Comparison of ENCODE assay signal across 24 cellular contexts in the genomic region with DNA sequence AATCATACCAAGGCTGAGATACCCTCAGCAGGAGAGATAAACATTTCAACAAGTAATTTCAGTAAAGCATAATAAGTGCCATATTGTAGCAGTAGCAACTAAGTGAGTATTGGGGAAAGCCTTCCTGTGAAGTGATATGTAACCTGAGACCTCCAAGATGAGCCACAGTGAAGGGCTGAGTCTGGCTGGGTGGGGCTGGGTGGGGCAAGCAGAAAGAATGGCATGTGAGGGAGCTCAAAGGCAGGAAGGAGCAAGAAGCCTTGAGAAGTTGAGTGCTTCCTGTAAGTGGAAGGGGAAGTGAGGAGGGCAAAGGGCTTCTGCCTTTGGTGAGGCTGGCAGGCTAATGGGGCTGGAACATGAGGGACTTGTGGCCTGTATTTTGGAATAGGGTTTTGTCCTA. TPM values are rescaled to one million over a fixed set of nuclear protein-coding genes. Genes with fewer than 3 reads are reported as not detected.
A peak's percentile ranks its signal among the peaks of the same experiment; 100 is the strongest.
DNase-seq lines count a peak whose midpoint lies in the region; TF ChIP-seq lines count a peak whose summit lies in the region.
"Had no signal": no experiment of that assay in that cellular context is flagged by ENCODE, and none has a peak within 500 bp of the region (broad histone marks: within the 10 kb centered on the region; RNA-seq: fewer than 3 reads in every experiment).

No MANE protein-coding gene starts in this region.

- H3K4me2 ChIP-seq in PC-9, result no peak overlapping the region

- H3K4me1 ChIP-seq in ascending aorta, result no peaks in the 10 kb centered on the region
- H3K4me1 ChIP-seq in PC-9 (replicated peaks; ENCODE audit: insufficient read depth), result no peaks in the 10 kb centered on the region
- H3K4me1 ChIP-seq: esophagus squamous epithelium, gastroesophageal sphincter, spleen, stomach, tibial nerve had no signal

- H3K9me3 ChIP-seq in ascending aorta (no peaks in the 10 kb centered on the region), PC-9 (ENCODE audit: insufficient read depth, low read depth) (no peaks in the 10 kb centered on the region)
- H3K9me3 ChIP-seq: esophagus squamous epithelium, gastroesophageal sphincter, ovary, spleen, stomach, tibial nerve had no signal

- TF ChIP-seq CTCF in ascending aorta (IDR thresholded peaks at IDR 0.05) (no peak), PC-9 (conservative IDR thresholded peaks at IDR 0.05) (no peak)

- BruUV-seq in PC-9 (replicated peaks; lab: Mats Ljungman, UMichigan), result no TSS peak

- no peaks in the 10 kb centered on the region for H3K36me3 ChIP-seq in H7 (replicated peaks; ENCODE audit: control insufficient read depth, insufficient read depth, low read length)
- no peaks in the 10 kb centered on the region for H3K36me3 ChIP-seq in ascending aorta
- H3K36me3 ChIP-seq in PC-9 (ENCODE audit: low read depth), result no peaks in the 10 kb centered on the region
- H3K36me3 ChIP-seq: esophagus squamous epithelium, gastroesophageal sphincter, ovary, spleen, stomach, tibial nerve had no signal

- H3K27me3 ChIP-seq in H7 (ENCODE audit: control insufficient read depth, insufficient read depth, low read length) (no peaks in the 10 kb centered on the region), ascending aorta (no peaks in the 10 kb centered on the region), PC-9 (ENCODE audit: insufficient read depth, low read depth) (no peaks in the 10 kb centered on the region)
- H3K27me3 ChIP-seq: esophagus squamous epithelium, ovary, stomach, tibial nerve had no signal

- intact Hi-C loops in ascending aorta (cut with DNase I), result no loop called here
- intact Hi-C loops in PC-9 (cut with micrococcal nuclease; ENCODE audit: unreplicated experiment), result no loop called here

- no peaks in the 10 kb centered on the region for H3K79me2 ChIP-seq in PC-9 (ENCODE audit: low read depth)

- no peak overlapping the region for H2AFZ ChIP-seq in PC-9

- CTCF ChIA-PET in PC-9 (lab: Charles Lee), result no interaction called here

- no peaks in the 10 kb centered on the region for H3F3A ChIP-seq in PC-9 (ENCODE audit: insufficient read depth, low read depth)

- no peaks in the 10 kb centered on the region for H3K9me2 ChIP-seq in PC-9 (ENCODE audit: insufficient read depth)

- H3K4me3 ChIP-seq in H7 (ENCODE audit: insufficient read depth, low read depth, low read length) (no peak overlapping the region), ascending aorta (no peak overlapping the region), PC-9 (no peak overlapping the region)
- H3K4me3 ChIP-seq: esophagus squamous epithelium, gastroesophageal sphincter, ovary, spleen, stomach, tibial nerve had no signal

- H3K27ac ChIP-seq in ascending aorta, result no peak overlapping the region
- no peak overlapping the region for H3K27ac ChIP-seq in PC-9
- H3K27ac ChIP-seq: esophagus squamous epithelium, gastroesophageal sphincter, ovary, spleen, stomach had no signal

- POLR2A ChIA-PET in PC-9 (lab: Charles Lee; ENCODE audit: unreplicated experiment), result no interaction called here

- no peaks in the 10 kb centered on the region for H4K20me1 ChIP-seq in PC-9 (ENCODE audit: insufficient read depth)

- DNase-seq in H7 (peak; percentile 24), LoVo (ENCODE audit: low spot score) (peak; percentile 1), NCI-H748 treated with DMSO at 0.1 percent for 48 hours (lab: John Stamatoyannopoulos, UW) (peak; percentile 7), iPS-NIHi11 (ENCODE audit: low spot score) (peak; percentile 50), NCI-H1048 (lab: John Stamatoyannopoulos, UW) (no peak), ascending aorta (ENCODE audit: low spot score in 2 of 2) (no peak), PC-9 (no peak)
- DNase-seq in stimulated activated CD4-positive, alpha-beta T cell treated with anti-CD3 and anti-CD28 coated beads, Interleukin-4, amount 100 ng/mL, for 24 hours, result no peak
- DNase-seq: activated CD8-positive, alpha-beta T cell treated with anti-CD3 and anti-CD28 coated beads for 36 hours; activated gamma-delta T cell treated with Interleukin-2 at 50 U/mL for 16 hours; activated T-cell treated with anti-CD3 and anti-CD28 coated beads, Interleukin-2, amount 50 U/mL, for 1 hour; CD4-positive, alpha-beta memory T cell; effector memory CD8-positive, alpha-beta T cell; esophagus squamous epithelium; Kasumi-1; left colon; NCI-H1694 treated with DMSO at 0.1 percent for 48 hours; NCI-H446 treated with DMSO at 0.1 percent for 48 hours; ovary; spleen; stimulated activated CD4-positive, alpha-beta T cell treated with anti-CD3 and anti-CD28 coated beads, Interleukin-4, amount 100 ng/mL, for 1 hour; stomach had no signal

RNA-seq across cellular contexts. Expression of a gene that starts 19.7 kb away (rescaled TPM):
- 7.4 and 9.3 TPM in 2 replicates for total RNA-seq in H7 (2014; rRNA removed; shearing (Covaris generic))
- total RNA-seq in ascending aorta (2.3 TPM), PC-9 (2021) (6.2 and 6.5 TPM in 2 replicates)

Comparison
In these comparisons a context has a peak if more than half of its experiments do, and no peak if none do; other contexts are left out.
1. DNase-seq: peak in H7 (single experiment), LoVo (single experiment), NCI-H748 treated with DMSO at 0.1 percent for 48 hours (single experiment) and iPS-NIHi11 (single experiment); none in NCI-H1048 (single experiment), ascending aorta (0 of 2), PC-9 (0 of 2) and stimulated activated CD4-positive, alpha-beta T cell treated with anti-CD3 and anti-CD28 coated beads, Interleukin-4, amount 100 ng/mL, for 24 hours (single experiment).